12 cellular contexts compared by ENCODE assay signal in the genomic region with DNA sequence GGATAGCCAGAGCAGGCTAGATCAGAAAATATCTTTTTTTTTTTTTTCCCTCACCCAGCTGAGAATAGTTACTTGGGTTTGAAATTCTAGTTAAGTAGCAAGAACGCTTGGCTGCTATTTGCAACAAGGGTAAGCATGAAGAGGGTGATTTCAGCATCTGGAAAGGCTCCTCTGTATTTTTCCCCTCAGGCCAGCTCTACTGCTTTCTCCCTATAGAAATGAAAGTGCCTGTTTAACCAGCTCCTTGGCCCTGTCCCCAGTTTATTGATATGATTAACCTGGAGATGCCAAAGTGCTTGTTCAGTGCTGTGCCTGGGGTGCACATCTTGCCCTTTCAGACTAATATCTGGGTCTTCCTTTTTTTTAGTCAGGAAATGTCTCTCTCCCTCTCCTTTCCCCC. TPM values are rescaled to one million over a fixed set of nuclear protein-coding genes. Genes with fewer than 3 reads are reported as not detected.
DNase-seq lines count a peak whose midpoint lies in the region; ATAC-seq and TF ChIP-seq lines count a peak whose summit lies in the region.
"Had no signal": no experiment of that assay in that cellular context is flagged by ENCODE, and none has a peak within 500 bp of the region (broad histone marks: within the 10 kb centered on the region; RNA-seq: fewer than 3 reads in every experiment).

No MANE protein-coding gene starts in this region.

- peaks cover 10% of the 10 kb centered on the region for H3K4me1 Mint-ChIP-seq in stimulated activated effector memory CD8-positive, alpha-beta T cell treated with anti-CD3 and anti-CD28 coated beads, Interleukin-12 subunit alpha, Interleukin-12 subunit beta, amount 100 ng/mL, for 72 hours

- no peak for ATAC-seq in stimulated activated effector memory CD8-positive, alpha-beta T cell treated with anti-CD3 and anti-CD28 coated beads, Interleukin-12 subunit alpha, Interleukin-12 subunit beta, amount 100 ng/mL, for 72 hours
- no peak for ATAC-seq in left lung

- H3K9me3 ChIP-seq in HEK293 (ENCODE audit: control insufficient read depth, insufficient read depth, low read depth, low read length) (no peaks in the 10 kb centered on the region), cardiac muscle cell (ENCODE audit: low read depth) (no peaks in the 10 kb centered on the region), left lung (no peaks in the 10 kb centered on the region)
- H3K9me3 ChIP-seq: right lobe of liver had no signal

- H3K9me3 Mint-ChIP-seq in stimulated activated effector memory CD8-positive, alpha-beta T cell treated with anti-CD3 and anti-CD28 coated beads, Interleukin-12 subunit alpha, Interleukin-12 subunit beta, amount 100 ng/mL, for 72 hours: no peaks in the 10 kb centered on the region

- H3K36me3 ChIP-seq in HEK293 (ENCODE audit: control insufficient read depth in 2 of 2, insufficient read depth in 1 of 2, low read length in 2 of 2): peaks cover 33 to 98% of the 10 kb centered on the region in 2 experiments
- peaks cover 80% of the 10 kb centered on the region for H3K36me3 ChIP-seq in cardiac muscle cell
- peaks cover 0 to 99% of the 10 kb centered on the region in 2 donors for H3K36me3 ChIP-seq in left lung

- H3K27me3 ChIP-seq in cardiac muscle cell (no peaks in the 10 kb centered on the region), left lung (no peaks in the 10 kb centered on the region)
- H3K27me3 ChIP-seq: right lobe of liver had no signal

- CTCF ChIA-PET in HEK293 (lab: Yijun Ruan, JAX): interaction anchor here (0.5 to 1.6 kb wide), 3 partner anchors 10 to 307 kb away, joined by 3 to 5 read pairs (median 4); no protein-coding TSS in a partner anchor

- H3K4me3 ChIP-seq in HEK293 (ENCODE audit: low read depth, low read length) (no peak overlapping the region), cardiac muscle cell (no peak overlapping the region), left lung (no peak overlapping the region)
- H3K4me3 ChIP-seq: right lobe of liver had no signal

- H3K4me3 Mint-ChIP-seq in stimulated activated effector memory CD8-positive, alpha-beta T cell treated with anti-CD3 and anti-CD28 coated beads, Interleukin-12 subunit alpha, Interleukin-12 subunit beta, amount 100 ng/mL, for 72 hours: no peak overlapping the region

- DNase-seq in caudate nucleus (lab: John Stamatoyannopoulos, UW): no peak
- DNase-seq in cardiac muscle cell (ENCODE audit: low read depth in 1 of 2, low spot score in 1 of 2): peak in 1 of 2 donors; percentile 38
- no peak for DNase-seq in stimulated activated effector memory CD8-positive, alpha-beta T cell treated with anti-CD3 and anti-CD28 coated beads, Interleukin-12 subunit alpha, Interleukin-12 subunit beta, amount 100 ng/mL, for 72 hours (ENCODE audit: low spot score in 2 of 2)
- DNase-seq in left lung: no peak
- DNase-seq in AG08396 (ENCODE audit: low spot score): no peak
- DNase-seq in 8988T: no peak
- DNase-seq in H4 (ENCODE audit: low spot score): no peak
- DNase-seq: activated CD8-positive, alpha-beta memory T cell treated with anti-CD3 and anti-CD28 coated beads, Interleukin-2, amount 50 U/mL, for 48 hours; mesendoderm; NCI-H2171 treated with DMSO at 0.1 percent for 48 hours; right lobe of liver had no signal

- no peak for TF ChIP-seq CTCF in HEK293 (tag by site-specific recombination; IDR thresholded peaks at IDR 0.05)
- no peak for TF ChIP-seq CTCF in cardiac muscle cell (IDR thresholded peaks at IDR 0.05; ENCODE audit: low read depth, low read length)
- no peak for TF ChIP-seq CTCF in left lung (IDR thresholded peaks at IDR 0.05)

- POLR2A ChIA-PET in HEK293 (lab: Yijun Ruan, JAX): no interaction called here

- intact Hi-C loops in left lung (cut with DNase I): no loop called here

- no peak overlapping the region for H3K27ac ChIP-seq in HEK293 (ENCODE audit: extremely low read depth, low read depth, low read length)
- peak overlapping the region; percentile 72 for H3K27ac ChIP-seq in caudate nucleus (ENCODE audit: low read depth, low read length)
- peak overlapping the region; percentile 40 for H3K27ac ChIP-seq in cardiac muscle cell
- no peak overlapping the region for H3K27ac ChIP-seq in left lung
- H3K27ac ChIP-seq: right lobe of liver had no signal

- H3K4me1 ChIP-seq in HEK293 (ENCODE audit: control insufficient read depth, insufficient read depth, low read length): no peaks in the 10 kb centered on the region
- no peaks in the 10 kb centered on the region for H3K4me1 ChIP-seq in cardiac muscle cell (ENCODE audit: low read depth)
- H3K4me1 ChIP-seq in left lung: no peaks in the 10 kb centered on the region
- H3K4me1 ChIP-seq: right lobe of liver had no signal

- H3K36me3 Mint-ChIP-seq in stimulated activated effector memory CD8-positive, alpha-beta T cell treated with anti-CD3 and anti-CD28 coated beads, Interleukin-12 subunit alpha, Interleukin-12 subunit beta, amount 100 ng/mL, for 72 hours: peaks cover 98% of the 10 kb centered on the region

- H3K27ac Mint-ChIP-seq in stimulated activated effector memory CD8-positive, alpha-beta T cell treated with anti-CD3 and anti-CD28 coated beads, Interleukin-12 subunit alpha, Interleukin-12 subunit beta, amount 100 ng/mL, for 72 hours: peak overlapping the region; percentile 86

TF ChIP-seq in HEK293, 187 proteins besides CTCF, POLR2A, EP300 and RAD21:
- TF ChIP-seq, protein P1, sequence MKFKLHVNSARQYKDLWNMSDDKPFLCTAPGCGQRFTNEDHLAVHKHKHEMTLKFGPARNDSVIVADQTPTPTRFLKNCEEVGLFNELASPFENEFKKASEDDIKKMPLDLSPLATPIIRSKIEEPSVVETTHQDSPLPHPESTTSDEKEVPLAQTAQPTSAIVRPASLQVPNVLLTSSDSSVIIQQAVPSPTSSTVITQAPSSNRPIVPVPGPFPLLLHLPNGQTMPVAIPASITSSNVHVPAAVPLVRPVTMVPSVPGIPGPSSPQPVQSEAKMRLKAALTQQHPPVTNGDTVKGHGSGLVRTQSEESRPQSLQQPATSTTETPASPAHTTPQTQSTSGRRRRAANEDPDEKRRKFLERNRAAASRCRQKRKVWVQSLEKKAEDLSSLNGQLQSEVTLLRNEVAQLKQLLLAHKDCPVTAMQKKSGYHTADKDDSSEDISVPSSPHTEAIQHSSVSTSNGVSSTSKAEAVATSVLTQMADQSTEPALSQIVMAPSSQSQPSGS (tag by site-specific recombination; IDR thresholded peaks at IDR 0.05; ENCODE audit: low read depth): no peak
- peak; percentile 58; the same call in 1 of the 2 replicates for TF ChIP-seq PRDM1 (tag by site-specific recombination; IDR thresholded peaks at IDR 0.05)
- TF ChIP-seq, protein P2, sequence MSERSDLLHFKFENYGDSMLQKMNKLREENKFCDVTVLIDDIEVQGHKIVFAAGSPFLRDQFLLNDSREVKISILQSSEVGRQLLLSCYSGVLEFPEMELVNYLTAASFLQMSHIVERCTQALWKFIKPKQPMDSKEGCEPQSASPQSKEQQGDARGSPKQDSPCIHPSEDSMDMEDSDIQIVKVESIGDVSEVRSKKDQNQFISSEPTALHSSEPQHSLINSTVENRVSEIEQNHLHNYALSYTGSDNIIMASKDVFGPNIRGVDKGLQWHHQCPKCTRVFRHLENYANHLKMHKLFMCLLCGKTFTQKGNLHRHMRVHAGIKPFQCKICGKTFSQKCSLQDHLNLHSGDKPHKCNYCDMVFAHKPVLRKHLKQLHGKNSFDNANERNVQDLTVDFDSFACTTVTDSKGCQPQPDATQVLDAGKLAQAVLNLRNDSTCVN (tag by site-specific recombination; optimal IDR thresholded peaks at IDR 0.05): no peak
- no peak for TF ChIP-seq ZNF629 (tag by site-specific recombination; IDR thresholded peaks at IDR 0.05)
- TF ChIP-seq, protein P3, sequence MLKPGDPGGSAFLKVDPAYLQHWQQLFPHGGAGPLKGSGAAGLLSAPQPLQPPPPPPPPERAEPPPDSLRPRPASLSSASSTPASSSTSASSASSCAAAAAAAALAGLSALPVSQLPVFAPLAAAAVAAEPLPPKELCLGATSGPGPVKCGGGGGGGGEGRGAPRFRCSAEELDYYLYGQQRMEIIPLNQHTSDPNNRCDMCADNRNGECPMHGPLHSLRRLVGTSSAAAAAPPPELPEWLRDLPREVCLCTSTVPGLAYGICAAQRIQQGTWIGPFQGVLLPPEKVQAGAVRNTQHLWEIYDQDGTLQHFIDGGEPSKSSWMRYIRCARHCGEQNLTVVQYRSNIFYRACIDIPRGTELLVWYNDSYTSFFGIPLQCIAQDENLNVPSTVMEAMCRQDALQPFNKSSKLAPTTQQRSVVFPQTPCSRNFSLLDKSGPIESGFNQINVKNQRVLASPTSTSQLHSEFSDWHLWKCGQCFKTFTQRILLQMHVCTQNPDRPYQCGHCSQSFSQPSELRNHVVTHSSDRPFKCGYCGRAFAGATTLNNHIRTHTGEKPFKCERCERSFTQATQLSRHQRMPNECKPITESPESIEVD (tag by site-specific recombination; IDR thresholded peaks at IDR 0.05): no peak
- TF ChIP-seq ZBTB17 (tag by site-specific recombination; IDR thresholded peaks at IDR 0.05): no peak

RNA-seq across cellular contexts. Expression of a gene that starts 37.1 kb away (rescaled TPM):
- total RNA-seq in cardiac muscle cell: 21.8 and 25.7 TPM in 2 replicates
- 32.6 and 43.8 TPM in 2 replicates for polyA plus RNA-seq in cardiac muscle cell
- 10 to 100 TPM; 37.5 to 40.5 TPM for total RNA-seq in left lung
- total RNA-seq in H4 (2014; rRNA removed; shearing (Covaris generic)): 33.4 and 42.1 TPM in 2 replicates

RNA-seq across cellular contexts. Expression of a gene that starts 37.5 kb away (rescaled TPM):
- total RNA-seq in cardiac muscle cell (20.4 and 24.8 TPM in 2 replicates), left lung (10 to 100 TPM; 60.3 to 68.6 TPM)
- polyA plus RNA-seq in cardiac muscle cell: 57.4 and 73.8 TPM in 2 replicates
- total RNA-seq in H4 (2014; rRNA removed; shearing (Covaris generic)): 29.2 and 33.5 TPM in 2 replicates

Comparison
In these comparisons a context has a peak if more than half of its experiments do, and no peak if none do; other contexts are left out.
1. H3K27ac ChIP-seq: peak in caudate nucleus (single experiment) and cardiac muscle cell (single experiment); none in HEK293 (single experiment) and left lung (0 of 2).